8 cellular contexts compared by ENCODE assay signal in genomic region chr10:119502214-119502613, GRCh38. TPM values are rescaled to one million over a fixed set of nuclear protein-coding genes. Genes with fewer than 3 reads are reported as not detected.
DNase-seq lines count a peak whose midpoint lies in the region; ATAC-seq and TF ChIP-seq lines count a peak whose summit lies in the region.

No MANE protein-coding gene starts in this region.

- no peaks in the 10 kb centered on the region for H3K27me3 ChIP-seq in BLaER1 treated with 17β-estradiol and CSF1 and Interleukin-3, amounts not matched to agents 10 nM and 100 nM

- no peaks in the 10 kb centered on the region for H3K36me3 Mint-ChIP-seq in natural killer cell

- no peak overlapping the region for H3K4me3 ChIP-seq in BLaER1 treated with 17β-estradiol and CSF1 and Interleukin-3, amounts not matched to agents 10 nM and 100 nM

- H3K9ac ChIP-seq in BLaER1 treated with 17β-estradiol and CSF1 and Interleukin-3, amounts not matched to agents 10 nM and 100 nM = peak overlapping the region in 5 of 11 experiments; percentile 4 to 51 (median 17); a peak in 3 of 22 replicates

- TF ChIP-seq CTCF in natural killer cell (IDR thresholded peaks at IDR 0.05) = no peak

- H3K4me3 Mint-ChIP-seq in natural killer cell = peak overlapping the region; percentile 90

- H3K9me3 ChIP-seq in BLaER1 treated with 17β-estradiol and CSF1 and Interleukin-3, amounts not matched to agents 10 nM and 100 nM (replicated peaks in 1 of 11) = no peaks in the 10 kb centered on the region

- peak overlapping the region; percentile 93 to 97 for H3K27ac Mint-ChIP-seq in natural killer cell

- peak; percentile 90 for DNase-seq in activated CD8-positive, alpha-beta memory T cell treated with anti-CD3 and anti-CD28 coated beads, Interleukin-2, amount 50 U/mL, for 1 hour (ENCODE audit: extremely low read depth)
- peak; percentile 52 for DNase-seq in natural killer cell
- no peak for DNase-seq in posterior vena cava (ENCODE audit: low spot score)
- no peak for DNase-seq in mesenteric fat pad (ENCODE audit: low spot score)
- DNase-seq in C1 segment of cervical spinal cord (lab: John Stamatoyannopoulos, UW) = no peak

- H3K27ac ChIP-seq in BLaER1 treated with 17β-estradiol and CSF1 and Interleukin-3, amounts not matched to agents 10 nM and 100 nM = peak overlapping the region in 4 of 11 experiments; percentile 12 to 46 (median 41); a peak in 5 of 22 replicates

- peaks cover 26 to 37% (median 28%) of the 10 kb centered on the region in 10 experiments for H3K4me1 ChIP-seq in BLaER1 treated with 17β-estradiol and CSF1 and Interleukin-3, amounts not matched to agents 10 nM and 100 nM

- H3K27me3 Mint-ChIP-seq in natural killer cell (ENCODE audit: low read depth in 2 of 2) = no peaks in the 10 kb centered on the region

- peaks cover 23 to 44% of the 10 kb centered on the region in 2 donors for H3K4me1 Mint-ChIP-seq in natural killer cell

- H4K20me1 ChIP-seq in BLaER1 treated with 17β-estradiol and CSF1 and Interleukin-3, amounts not matched to agents 10 nM and 100 nM = peaks cover 0 to 25% (median 6%) of the 10 kb centered on the region in 11 experiments; a peak in 9 of 22 replicates

- intact Hi-C loops in natural killer cell (cut with micrococcal nuclease) = no loop called here
- intact Hi-C loops in posterior vena cava (cut with DNase I) = no loop called here

- ATAC-seq in HG03108 (IDR thresholded peaks at IDR 0.05; ENCODE audit: unreplicated experiment) (peak; percentile 59), natural killer cell (peak; percentile 80 to 89 (median 85)), HG03565 (IDR thresholded peaks at IDR 0.05; ENCODE audit: unreplicated experiment) (no peak)

- H3K36me3 ChIP-seq in BLaER1 treated with 17β-estradiol and CSF1 and Interleukin-3, amounts not matched to agents 10 nM and 100 nM = peaks cover 8 to 89% (median 19%) of the 10 kb centered on the region in 11 experiments; a peak in 11 of 22 replicates

- no peaks in the 10 kb centered on the region for H3K9me3 Mint-ChIP-seq in natural killer cell

- peak overlapping the region; percentile 52 to 91 (median 77) for H3K4me2 ChIP-seq in BLaER1 treated with 17β-estradiol and CSF1 and Interleukin-3, amounts not matched to agents 10 nM and 100 nM

RNA-seq across cellular contexts. Expression of gene RGS10, which starts 40.3 kb away (rescaled TPM):
- 10 to 100 TPM; 13.5 to 25.7 (median 21.4) TPM for total RNA-seq in natural killer cell
- 10 to 100 TPM; 13.5 to 21.0 TPM for total RNA-seq in posterior vena cava
- 18.1 TPM for total RNA-seq in mesenteric fat pad

Comparison
In these comparisons a context has a peak if more than half of its experiments do, and no peak if none do; other contexts are left out.
1. DNase-seq: peak in activated CD8-positive, alpha-beta memory T cell treated with anti-CD3 and anti-CD28 coated beads, Interleukin-2, amount 50 U/mL, for 1 hour (single experiment) and natural killer cell (single experiment); none in posterior vena cava (single experiment), mesenteric fat pad (single experiment) and C1 segment of cervical spinal cord (0 of 14).